18 cellular contexts compared by ENCODE assay signal in the genomic region with DNA sequence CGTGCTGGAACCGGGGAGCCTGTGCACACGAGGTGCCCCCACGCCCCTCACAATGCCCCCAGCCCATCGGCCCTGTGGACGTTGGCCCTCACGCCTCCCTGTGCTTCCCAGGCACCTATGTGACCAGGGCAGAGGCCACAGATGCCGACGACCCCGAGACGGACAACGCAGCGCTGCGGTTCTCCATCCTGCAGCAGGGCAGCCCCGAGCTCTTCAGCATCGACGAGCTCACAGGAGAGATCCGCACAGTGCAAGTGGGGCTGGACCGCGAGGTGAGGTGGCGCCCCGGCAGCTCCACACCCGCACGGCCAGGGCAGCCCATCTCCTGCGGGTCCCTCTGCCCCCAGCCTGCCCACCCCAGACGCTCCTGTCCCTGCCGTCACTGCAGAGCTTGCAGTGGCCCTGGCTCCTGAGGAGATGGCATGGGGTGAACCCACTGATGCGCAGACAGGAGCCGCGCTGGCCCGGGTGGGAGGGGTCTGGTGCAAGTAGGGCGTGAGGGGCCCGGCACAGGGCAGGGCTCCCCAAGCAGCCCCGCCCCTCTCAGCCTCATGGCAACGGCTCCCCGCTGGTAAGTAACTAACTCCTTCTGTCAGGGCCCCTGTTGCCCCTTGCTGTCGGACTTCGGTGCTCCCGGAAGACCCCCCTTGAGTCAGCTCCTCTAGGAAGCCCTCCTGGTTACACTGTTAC. TPM values are rescaled to one million over a fixed set of nuclear protein-coding genes. Genes with fewer than 3 reads are reported as not detected.
A peak's percentile ranks its signal among the peaks of the same experiment; 100 is the strongest.
DNase-seq lines count a peak whose midpoint lies in the region; ATAC-seq and TF ChIP-seq lines count a peak whose summit lies in the region.
"Had no signal": no experiment of that assay in that cellular context is flagged by ENCODE, and none has a peak within 500 bp of the region (broad histone marks: within the 10 kb centered on the region; RNA-seq: fewer than 3 reads in every experiment).

No MANE protein-coding gene starts in this region.

- H3K4me3 ChIP-seq in DND-41 (ENCODE audit: low read depth in 1 of 2, low read length in 2 of 2) (no peak overlapping the region), WERI-Rb-1 (ENCODE audit: low read depth, low read length) (no peak overlapping the region)
- H3K4me3 ChIP-seq: A549, esophagus squamous epithelium, heart right ventricle, mucosa of descending colon had no signal

- CTCF ChIA-PET in activated CD8-positive, alpha-beta T cell treated with anti-CD3 and anti-CD28 coated beads for 36 hours (lab: Charles Lee): no interaction called here

- H3K9me3 ChIP-seq in DND-41 (ENCODE audit: insufficient read depth, low read length, severe bottlenecking): no peaks in the 10 kb centered on the region
- no peaks in the 10 kb centered on the region for H3K9me3 ChIP-seq in WERI-Rb-1 (ENCODE audit: severe bottlenecking)
- H3K9me3 ChIP-seq: A549, esophagus squamous epithelium, heart right ventricle, mucosa of descending colon had no signal

- H3K27me3 Mint-ChIP-seq in activated CD8-positive, alpha-beta T cell treated with anti-CD3 and anti-CD28 coated beads for 36 hours: no peaks in the 10 kb centered on the region
- H3K27me3 Mint-ChIP-seq in naive B cell: peaks cover 0 to 12% (median 6%) of the 10 kb centered on the region in 3 donors

- no peak overlapping the region for H3K9ac ChIP-seq in DND-41 (ENCODE audit: low read depth, low read length)

- intact Hi-C loops in activated CD8-positive, alpha-beta T cell treated with anti-CD3 and anti-CD28 coated beads for 36 hours (cut with micrococcal nuclease): no loop called here

- H4K20me1 ChIP-seq in DND-41 (ENCODE audit: insufficient read depth, low read length): peaks cover 20% of the 10 kb centered on the region

- H3K4me3 Mint-ChIP-seq in activated CD8-positive, alpha-beta T cell treated with anti-CD3 and anti-CD28 coated beads for 36 hours: no peak overlapping the region
- no peak overlapping the region for H3K4me3 Mint-ChIP-seq in naive B cell

- POLR2A ChIA-PET in activated CD8-positive, alpha-beta T cell treated with anti-CD3 and anti-CD28 coated beads for 36 hours (lab: Charles Lee): interaction anchor here (0.7 kb wide), 1 partner anchor 39 kb away, joined by 3 read pairs; no protein-coding TSS in a partner anchor

- H3K36me3 ChIP-seq in DND-41 (ENCODE audit: insufficient read depth, low read length) (no peaks in the 10 kb centered on the region), WERI-Rb-1 (no peaks in the 10 kb centered on the region)
- H3K36me3 ChIP-seq: esophagus squamous epithelium, heart right ventricle had no signal

- no peaks in the 10 kb centered on the region for H3K36me3 Mint-ChIP-seq in activated CD8-positive, alpha-beta T cell treated with anti-CD3 and anti-CD28 coated beads for 36 hours (ENCODE audit: low read depth)
- no peaks in the 10 kb centered on the region for H3K36me3 Mint-ChIP-seq in naive B cell

- TF ChIP-seq CTCF in DND-41 (IDR thresholded peaks at IDR 0.05; ENCODE audit: borderline replicate concordance, extremely low read depth, low read length, poor library complexity, severe bottlenecking) (no peak), WERI-Rb-1 (IDR thresholded peaks at IDR 0.05; ENCODE audit: low read depth, low read length) (no peak)
- TF ChIP-seq CTCF in activated CD8-positive, alpha-beta T cell treated with anti-CD3 and anti-CD28 coated beads for 36 hours (IDR thresholded peaks at IDR 0.05): no peak

- H2AFZ ChIP-seq in DND-41 (ENCODE audit: low read depth, low read length): no peak overlapping the region

- H3K79me2 ChIP-seq in DND-41 (ENCODE audit: insufficient read depth, low read length): no peaks in the 10 kb centered on the region

- H3K27me3 ChIP-seq in DND-41 (ENCODE audit: insufficient read depth, low read length, poor library complexity) (no peaks in the 10 kb centered on the region), WERI-Rb-1 (ENCODE audit: insufficient read depth, low read depth, severe bottlenecking) (no peaks in the 10 kb centered on the region)

- H3K27ac ChIP-seq in DND-41 (ENCODE audit: low read length): no peak overlapping the region
- no peak overlapping the region for H3K27ac ChIP-seq in WERI-Rb-1
- H3K27ac ChIP-seq: A549, esophagus squamous epithelium, heart right ventricle had no signal

- DNase-seq in NCI-H345 (lab: John Stamatoyannopoulos, UW) (peak; percentile 15), NCI-H345 treated with DMSO at 0.1 percent for 48 hours (lab: John Stamatoyannopoulos, UW; ENCODE audit: unreplicated experiment) (no peak), DND-41 (peak; percentile 41), naive B cell (peak; percentile 32), WERI-Rb-1 (no peak), iPS-NIHi11 (ENCODE audit: low spot score) (no peak)
- DNase-seq in activated CD8-positive, alpha-beta T cell treated with anti-CD3 and anti-CD28 coated beads for 36 hours: peak; percentile 50
- DNase-seq: COR-L47, esophagus squamous epithelium, Karpas-422, NCI-H187 treated with DMSO at 0.1 percent for 48 hours, NCI-H774, substantia nigra had no signal

- no peaks in the 10 kb centered on the region for H3K4me1 ChIP-seq in DND-41 (ENCODE audit: insufficient read depth, low read length)
- H3K4me1 ChIP-seq: A549, esophagus squamous epithelium, heart right ventricle had no signal

- no peak overlapping the region for H3K27ac Mint-ChIP-seq in activated CD8-positive, alpha-beta T cell treated with anti-CD3 and anti-CD28 coated beads for 36 hours
- H3K27ac Mint-ChIP-seq in naive B cell: peak overlapping the region in 2 of 6 donors; percentile 21 to 57

- H3K4me2 ChIP-seq in DND-41 (ENCODE audit: insufficient read depth, low read length): no peak overlapping the region
- H3K4me2 ChIP-seq: A549 had no signal

- H3K9me3 Mint-ChIP-seq in activated CD8-positive, alpha-beta T cell treated with anti-CD3 and anti-CD28 coated beads for 36 hours: no peaks in the 10 kb centered on the region
- peaks cover 0 to 6% (median 0%) of the 10 kb centered on the region in 7 donors for H3K9me3 Mint-ChIP-seq in naive B cell

- H3K4me1 Mint-ChIP-seq in activated CD8-positive, alpha-beta T cell treated with anti-CD3 and anti-CD28 coated beads for 36 hours (ENCODE audit: low read depth): peaks cover 5% of the 10 kb centered on the region
- peaks cover 0 to 5% (median 2%) of the 10 kb centered on the region in 3 donors for H3K4me1 Mint-ChIP-seq in naive B cell

- ATAC-seq in DND-41 (ENCODE audit: insufficient read depth, low read depth) (peak; percentile 61), naive B cell (ENCODE audit: low read depth in 2 of 2) (peak; percentile 62 to 64), GM19395 (IDR thresholded peaks at IDR 0.05; ENCODE audit: unreplicated experiment) (no peak)
- peak; percentile 42 for ATAC-seq in activated CD8-positive, alpha-beta T cell treated with anti-CD3 and anti-CD28 coated beads for 36 hours
- ATAC-seq: heart right ventricle, mucosa of descending colon had no signal

RNA-seq across cellular contexts. Expression of a gene that starts 13.7 kb away (rescaled TPM):
- not detected for total RNA-seq in activated CD8-positive, alpha-beta T cell treated with anti-CD3 and anti-CD28 coated beads for 36 hours
- polyA plus RNA-seq in naive B cell (ENCODE audit: low read depth in 6 of 6): not detected
- total RNA-seq: esophagus squamous epithelium; mucosa of descending colon; T-helper 1 cell treated with Interleukin-12 subunit alpha and Interleukin-12 subunit beta and Interleukin-4 antibody, amounts not matched to agents 30 ng/mL and 1 ng/mL, for 36 hours had no signal

RNA-seq across cellular contexts. Expression of a gene that starts 15.1 kb away (rescaled TPM):
- under 1 TPM; 0.16 to 0.20 TPM for total RNA-seq in activated CD8-positive, alpha-beta T cell treated with anti-CD3 and anti-CD28 coated beads for 36 hours
- polyA plus RNA-seq in naive B cell (ENCODE audit: low read depth in 6 of 6): not detected
- total RNA-seq: esophagus squamous epithelium had no signal

RNA-seq across cellular contexts. Expression of a gene that starts 32.3 kb away (rescaled TPM):
- total RNA-seq in activated CD8-positive, alpha-beta T cell treated with anti-CD3 and anti-CD28 coated beads for 36 hours: 1 to 10 TPM; 4.3 to 6.2 TPM
- polyA plus RNA-seq in naive B cell (ENCODE audit: low read depth in 6 of 6): 1 to 10 TPM; 1.5 to 7.1 (median 4.2) TPM

Comparison
In these comparisons a context has a peak if more than half of its experiments do, and no peak if none do; other contexts are left out.
1. DNase-seq: peak in NCI-H345 (single experiment), DND-41 (single experiment), activated CD8-positive, alpha-beta T cell treated with anti-CD3 and anti-CD28 coated beads for 36 hours (single experiment) and naive B cell (single experiment); none in NCI-H345 treated with DMSO at 0.1 percent for 48 hours (single experiment), WERI-Rb-1 (single experiment) and iPS-NIHi11 (single experiment).